18 cellular contexts compared by ENCODE assay signal in the genomic region with DNA sequence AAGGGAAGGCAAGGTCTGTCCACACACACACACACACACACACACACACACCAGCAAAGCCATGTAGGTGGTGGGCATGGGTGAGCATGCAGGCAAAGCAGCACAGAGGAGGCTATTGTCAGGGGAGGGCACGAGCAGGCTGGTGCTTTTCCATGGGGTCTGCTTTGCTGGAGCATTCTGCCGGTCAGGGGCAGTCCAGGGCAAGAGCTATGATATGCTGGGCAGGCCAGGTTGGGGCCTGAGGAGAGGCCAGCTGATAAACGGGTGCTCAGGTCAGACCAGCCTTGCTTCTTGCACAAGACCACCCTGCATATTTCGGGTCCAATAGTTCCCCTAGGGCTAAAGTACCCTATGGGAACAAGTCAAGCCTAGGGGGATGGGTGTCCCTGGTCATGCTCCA.
DNase-seq lines count a peak whose midpoint lies in the region; ATAC-seq, FAIRE-seq and TF ChIP-seq lines count a peak whose summit lies in the region.
"Had no signal": no experiment of that assay in that cellular context is flagged by ENCODE, and none has a peak within 500 bp of the region (broad histone marks: within the 10 kb centered on the region; RNA-seq: fewer than 3 reads in every experiment).

No MANE protein-coding gene starts in this region.

- no peak overlapping the region for H2AFZ ChIP-seq in DND-41 (ENCODE audit: low read depth, low read length)
- H2AFZ ChIP-seq in trophoblast cell (ENCODE audit: insufficient read depth, low read length, poor library complexity), result no peak overlapping the region

- H3K4me3 ChIP-seq in DND-41 (ENCODE audit: low read depth in 1 of 2, low read length in 2 of 2) (no peak overlapping the region), kidney (ENCODE audit: low read length in 2 of 2) (no peak overlapping the region), trophoblast cell (ENCODE audit: low read depth, low read length) (peak overlapping the region; percentile 49)
- H3K4me3 ChIP-seq: BLaER1 treated with 17β-estradiol and CSF1 and Interleukin-3, amounts not matched to agents 10 nM and 100 nM had no signal

- no peak overlapping the region for H3K27ac Mint-ChIP-seq in stimulated activated memory B cell treated with anti-CD40 and anti-IgM and Interleukin-4, amounts not matched to agents 10 μg/mL and 1 μg/mL and 100 μg/mL, for 72 hours
- no peak overlapping the region for H3K27ac Mint-ChIP-seq in effector memory CD8-positive, alpha-beta T cell
- H3K27ac Mint-ChIP-seq: B cell; CD8-positive, alpha-beta T cell; H9; IgD-negative memory B cell had no signal

- peaks cover 21% of the 10 kb centered on the region for H3K9me3 Mint-ChIP-seq in stimulated activated memory B cell treated with anti-CD40 and anti-IgM and Interleukin-4, amounts not matched to agents 10 μg/mL and 1 μg/mL and 100 μg/mL, for 72 hours
- peaks cover 0 to 8% of the 10 kb centered on the region in 2 donors for H3K9me3 Mint-ChIP-seq in effector memory CD8-positive, alpha-beta T cell

- TF ChIP-seq CTCF in DND-41 (IDR thresholded peaks at IDR 0.05; ENCODE audit: borderline replicate concordance, extremely low read depth, low read length, poor library complexity, severe bottlenecking), result no peak
- no peak for TF ChIP-seq CTCF in kidney (IDR thresholded peaks at IDR 0.05; ENCODE audit: borderline replicate concordance, extremely low read depth, insufficient read depth)

- no peak for FAIRE-seq in kidney (lab: Jason Lieb, UNC)
- FAIRE-seq: GM12892, GM19239, H1, HepG2 had no signal

- H3K4me1 ChIP-seq in DND-41 (ENCODE audit: insufficient read depth, low read length), result no peaks in the 10 kb centered on the region
- no peaks in the 10 kb centered on the region for H3K4me1 ChIP-seq in kidney (ENCODE audit: control insufficient read depth in 1 of 2, insufficient read depth in 1 of 2, low read depth in 1 of 2, low read length in 2 of 2)
- H3K4me1 ChIP-seq in trophoblast cell (ENCODE audit: control insufficient read depth in 1 of 2, insufficient read depth in 2 of 2, low read length in 2 of 2), result no peaks in the 10 kb centered on the region

- intact Hi-C loops in kidney (cut with DNase I), result no loop called here

- DNase-seq in DND-41 (no peak), kidney (peak; percentile 48), trophoblast cell (no peak), UCSD-AML1 (lab: John Stamatoyannopoulos, UW; ENCODE audit: unreplicated experiment) (no peak)
- DNase-seq in effector memory CD8-positive, alpha-beta T cell, result no peak
- DNase-seq: Calu3; CD8-positive, alpha-beta T cell; GDM1; H9 had no signal

- H3K4me2 ChIP-seq in DND-41 (ENCODE audit: insufficient read depth, low read length), result no peak overlapping the region
- H3K4me2 ChIP-seq in trophoblast cell (ENCODE audit: low read length), result no peak overlapping the region

- peaks cover 7% of the 10 kb centered on the region for H3K9me3 ChIP-seq in DND-41 (ENCODE audit: insufficient read depth, low read length, severe bottlenecking)
- H3K9me3 ChIP-seq in kidney (ENCODE audit: control insufficient read depth in 1 of 2, low read length in 2 of 2), result peaks cover 0 to 3% of the 10 kb centered on the region in 2 donors
- peaks cover 4% of the 10 kb centered on the region for H3K9me3 ChIP-seq in trophoblast cell (ENCODE audit: insufficient read depth, low read depth, low read length)

- H3K18ac ChIP-seq in trophoblast cell (ENCODE audit: low read length), result no peak overlapping the region

- H3K27me3 Mint-ChIP-seq in stimulated activated memory B cell treated with anti-CD40 and anti-IgM and Interleukin-4, amounts not matched to agents 10 μg/mL and 1 μg/mL and 100 μg/mL, for 72 hours, result no peaks in the 10 kb centered on the region
- no peaks in the 10 kb centered on the region for H3K27me3 Mint-ChIP-seq in effector memory CD8-positive, alpha-beta T cell
- H3K27me3 Mint-ChIP-seq: B cell, IgD-negative memory B cell had no signal

- H2BK12ac ChIP-seq in trophoblast cell (ENCODE audit: low read length), result no peak overlapping the region

- no peak overlapping the region for H3K14ac ChIP-seq in trophoblast cell (ENCODE audit: low read length)

- H3K4ac ChIP-seq in trophoblast cell (ENCODE audit: low read depth, low read length), result no peak overlapping the region

- H3K23ac ChIP-seq in trophoblast cell (ENCODE audit: low read length), result no peak overlapping the region

- H2BK120ac ChIP-seq in trophoblast cell (ENCODE audit: insufficient read depth, low read length, poor library complexity), result no peak overlapping the region

- H3K4me3 Mint-ChIP-seq in stimulated activated memory B cell treated with anti-CD40 and anti-IgM and Interleukin-4, amounts not matched to agents 10 μg/mL and 1 μg/mL and 100 μg/mL, for 72 hours, result no peak overlapping the region
- no peak overlapping the region for H3K4me3 Mint-ChIP-seq in effector memory CD8-positive, alpha-beta T cell
- H3K4me3 Mint-ChIP-seq: B cell; CD8-positive, alpha-beta T cell; H9; IgD-negative memory B cell had no signal

- peaks cover 13% of the 10 kb centered on the region for H3K36me3 Mint-ChIP-seq in stimulated activated memory B cell treated with anti-CD40 and anti-IgM and Interleukin-4, amounts not matched to agents 10 μg/mL and 1 μg/mL and 100 μg/mL, for 72 hours
- no peaks in the 10 kb centered on the region for H3K36me3 Mint-ChIP-seq in effector memory CD8-positive, alpha-beta T cell (ENCODE audit: insufficient read depth)
- H3K36me3 Mint-ChIP-seq: CD8-positive, alpha-beta T cell; IgD-negative memory B cell had no signal

- WGBS in trophoblast cell (ENCODE audit: extremely low coverage, insufficient coverage, insufficient read length), result no CpG with 5 or more reads among the region's 4 CpGs

- H3K27me3 ChIP-seq in DND-41 (ENCODE audit: insufficient read depth, low read length, poor library complexity), result no peaks in the 10 kb centered on the region
- no peaks in the 10 kb centered on the region for H3K27me3 ChIP-seq in trophoblast cell (ENCODE audit: insufficient read depth, low read length)
- H3K27me3 ChIP-seq: BLaER1 treated with 17β-estradiol and CSF1 and Interleukin-3, amounts not matched to agents 10 nM and 100 nM had no signal

- H3K79me2 ChIP-seq in DND-41 (ENCODE audit: insufficient read depth, low read length), result no peaks in the 10 kb centered on the region
- H3K79me2 ChIP-seq in trophoblast cell (ENCODE audit: control insufficient read depth, insufficient read depth, low read length, poor library complexity), result no peaks in the 10 kb centered on the region

- no peak overlapping the region for H3K27ac ChIP-seq in DND-41 (ENCODE audit: low read length)
- H3K27ac ChIP-seq in kidney (ENCODE audit: low read depth in 2 of 2, low read length in 2 of 2), result no peak overlapping the region
- no peak overlapping the region for H3K27ac ChIP-seq in trophoblast cell (ENCODE audit: low read depth, low read length)
- H3K27ac ChIP-seq: BLaER1 treated with 17β-estradiol and CSF1 and Interleukin-3, amounts not matched to agents 10 nM and 100 nM had no signal

- no peak overlapping the region for H4K8ac ChIP-seq in trophoblast cell (ENCODE audit: low read depth, low read length)

- H3K79me1 ChIP-seq in trophoblast cell (ENCODE audit: low read length), result no peaks in the 10 kb centered on the region

- no peak overlapping the region for H4K91ac ChIP-seq in trophoblast cell (ENCODE audit: low read depth, low read length)

- H3K4me1 Mint-ChIP-seq in stimulated activated memory B cell treated with anti-CD40 and anti-IgM and Interleukin-4, amounts not matched to agents 10 μg/mL and 1 μg/mL and 100 μg/mL, for 72 hours, result peaks cover 6% of the 10 kb centered on the region
- no peaks in the 10 kb centered on the region for H3K4me1 Mint-ChIP-seq in effector memory CD8-positive, alpha-beta T cell (ENCODE audit: low read depth in 2 of 2)
- H3K4me1 Mint-ChIP-seq: H9 had no signal

- ATAC-seq in DND-41 (ENCODE audit: insufficient read depth, low read depth) (peak; percentile 29; the same call in 2 of the 3 replicates), HG02642 (IDR thresholded peaks at IDR 0.05; ENCODE audit: poor library complexity, unreplicated experiment) (no peak)
- ATAC-seq in stimulated activated memory B cell treated with anti-CD40 and anti-IgM and Interleukin-4, amounts not matched to agents 10 μg/mL and 1 μg/mL and 100 μg/mL, for 72 hours, result peak; percentile 43
- no peak for ATAC-seq in effector memory CD8-positive, alpha-beta T cell (replicated peaks)
- ATAC-seq: CD8-positive, alpha-beta T cell; HepG2 had no signal

- no peak overlapping the region for H2AK5ac ChIP-seq in trophoblast cell (ENCODE audit: low read length)

- H3K9ac ChIP-seq in DND-41 (ENCODE audit: low read depth, low read length) (no peak overlapping the region), kidney (ENCODE audit: low read length in 2 of 2) (no peak overlapping the region), trophoblast cell (ENCODE audit: low read length) (no peak overlapping the region)
- H3K9ac ChIP-seq: BLaER1 treated with 17β-estradiol and CSF1 and Interleukin-3, amounts not matched to agents 10 nM and 100 nM had no signal

- H4K12ac ChIP-seq in trophoblast cell (ENCODE audit: low read depth, low read length), result no peak overlapping the region

- no peaks in the 10 kb centered on the region for H4K20me1 ChIP-seq in DND-41 (ENCODE audit: insufficient read depth, low read length)
- H4K20me1 ChIP-seq: BLaER1 treated with 17β-estradiol and CSF1 and Interleukin-3, amounts not matched to agents 10 nM and 100 nM had no signal

- H3K36me3 ChIP-seq in DND-41 (ENCODE audit: insufficient read depth, low read length), result no peaks in the 10 kb centered on the region
- H3K36me3 ChIP-seq in kidney (ENCODE audit: control insufficient read depth in 1 of 2, insufficient read depth in 2 of 2, low read length in 2 of 2), result no peaks in the 10 kb centered on the region
- no peaks in the 10 kb centered on the region for H3K36me3 ChIP-seq in trophoblast cell (ENCODE audit: control insufficient read depth in 1 of 2, insufficient read depth in 2 of 2, low read length in 2 of 2)
- H3K36me3 ChIP-seq: BLaER1 treated with 17β-estradiol and CSF1 and Interleukin-3, amounts not matched to agents 10 nM and 100 nM had no signal

- no peak overlapping the region for H2BK5ac ChIP-seq in trophoblast cell (ENCODE audit: low read depth, low read length, poor library complexity)

Comparison
In these comparisons a context has a peak if more than half of its experiments do, and no peak if none do; other contexts are left out.
1. ATAC-seq: peak in DND-41 (single experiment) and stimulated activated memory B cell treated with anti-CD40 and anti-IgM and Interleukin-4, amounts not matched to agents 10 μg/mL and 1 μg/mL and 100 μg/mL, for 72 hours (single experiment); none in HG02642 (single experiment) and effector memory CD8-positive, alpha-beta T cell (single experiment).